8 cellular contexts compared by ENCODE assay signal in the genomic region with DNA sequence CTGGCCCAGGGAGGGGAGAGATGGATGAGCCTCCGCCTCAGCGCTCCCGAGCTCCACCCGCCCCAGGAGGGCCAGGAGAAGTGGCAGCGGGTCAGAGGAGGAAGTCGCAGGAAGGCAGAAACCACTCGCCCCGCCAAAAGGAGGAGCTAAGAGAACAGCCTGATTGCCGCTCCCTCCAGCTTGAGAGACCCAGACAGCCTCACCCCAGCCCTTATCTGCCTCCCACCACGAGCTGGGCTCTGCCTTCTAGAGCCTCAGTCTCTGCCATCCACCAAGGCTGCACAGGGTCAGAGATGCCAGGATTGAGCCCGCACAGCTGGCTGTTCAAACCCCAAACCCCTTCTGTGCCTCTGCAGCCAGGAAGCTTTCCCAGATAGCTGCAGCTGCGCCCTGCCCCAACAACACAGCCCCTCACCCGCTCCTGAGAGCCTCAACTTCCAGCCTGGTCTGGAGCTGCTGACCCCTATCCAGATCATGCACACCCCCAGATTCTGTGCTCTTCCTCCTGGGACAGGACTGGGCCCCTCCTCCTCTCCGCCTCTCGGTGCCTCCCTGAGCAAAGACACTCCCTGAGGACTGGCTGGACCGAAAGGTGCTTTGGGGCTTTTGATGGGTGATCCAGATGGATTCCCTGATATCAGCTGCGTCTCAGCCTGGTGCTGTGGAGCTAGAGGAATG. TPM values are rescaled to one million over a fixed set of nuclear protein-coding genes. Genes with fewer than 3 reads are reported as not detected.
DNase-seq lines count a peak whose midpoint lies in the region; ATAC-seq, FAIRE-seq and TF ChIP-seq lines count a peak whose summit lies in the region.

No MANE protein-coding gene starts in this region.

- in situ Hi-C loops in K562 (cut with MboI) = no loop called here

- CTCF ChIA-PET in A549 (lab: Yijun Ruan, JAX) (interaction anchor here (0.6 to 5.9 kb wide), 27 partner anchors 10 to 298 kb away, joined by 3 to 32 read pairs (median 3); no protein-coding TSS in a partner anchor), K562 (lab: Yijun Ruan, JAX; ENCODE audit: low intra/inter-chr PET ratio) (no interaction called here)

- H3K27ac ChIP-seq in A549 (peak overlapping the region; percentile 74 to 86), K562 (ENCODE audit: extremely low read depth, low read depth, low read length) (peak overlapping the region; percentile 88; the same call in 2 of the 3 replicates)

- peak overlapping the region; percentile 78 to 91 for H3K9ac ChIP-seq in K562 (ENCODE audit: insufficient read depth in 1 of 2, low read depth in 2 of 2, low read length in 2 of 2)

- peaks cover 7% of the 10 kb centered on the region; the same call in 2 of the 3 replicates for H3K36me3 ChIP-seq in K562 (ENCODE audit: control insufficient read depth, insufficient read depth, low read length)

- no peak for TF ChIP-seq EP300 in A549 (IDR thresholded peaks at IDR 0.05)
- TF ChIP-seq EP300 in K562 (IDR thresholded peaks at IDR 0.05; ENCODE audit: low read length) = no peak

- H3K9me3 ChIP-seq in A549 (no peaks in the 10 kb centered on the region), K562 (replicated peaks; ENCODE audit: control insufficient read depth, insufficient read depth, low read depth, low read length) (no peaks in the 10 kb centered on the region)

- FAIRE-seq in A549 (lab: Jason Lieb, UNC) = no peak
- FAIRE-seq in K562 (lab: Jason Lieb, UNC) = peak; percentile 89
- peak; percentile 24 for FAIRE-seq in islet of Langerhans (lab: Jason Lieb, UNC)

- TF ChIP-seq CTCF in A549 (IDR thresholded peaks at IDR 0.05) (no peak), K562 (IDR thresholded peaks at IDR 0.05 in 2 of 3, conservative IDR thresholded peaks at IDR 0.05 in 1 of 3; ENCODE audit: insufficient read depth in 2 of 3, low read depth in 1 of 3, low read length in 3 of 3) (peak in 2 of 3 experiments; percentile 39 to 48; a peak in 4 of 6 replicates)

- no TSS peak for BruUV-seq in K562 (replicated peaks; lab: Mats Ljungman, UMichigan)

- peak; percentile 86 to 94 for ATAC-seq in A549
- ATAC-seq in K562 = peak; percentile 87
- ATAC-seq in GM18858 (IDR thresholded peaks at IDR 0.05; ENCODE audit: unreplicated experiment) = no peak

- H4K20me1 ChIP-seq in K562 (replicated peaks; ENCODE audit: control insufficient read depth, insufficient read depth, low read length) = no peaks in the 10 kb centered on the region

- peaks cover 40% of the 10 kb centered on the region for H3K79me2 ChIP-seq in K562 (ENCODE audit: control insufficient read depth, insufficient read depth, low read length)

- WGBS in A549 (ENCODE audit: missing lambda C conversion rate) = 15% methylated on average over 17 of the region's 17 CpGs
- WGBS in K562 (ENCODE audit: insufficient coverage, low coverage, missing lambda C conversion rate) = 14% methylated on average over 8 of the region's 17 CpGs

- H3K4me1 ChIP-seq in A549 (peaks cover 24% of the 10 kb centered on the region), K562 (replicated peaks in 1 of 2; ENCODE audit: control insufficient read depth in 2 of 2, insufficient read depth in 2 of 2, low read length in 2 of 2) (peaks cover 37 to 73% of the 10 kb centered on the region in 2 experiments)

- TF ChIP-seq RAD21 in A549 (conservative IDR thresholded peaks at IDR 0.05 in 1 of 2, IDR thresholded peaks at IDR 0.05 in 1 of 2) (peak; percentile 40 to 45; a peak in 3 of 5 replicates), K562 (CRISPR knock-in tag; conservative IDR thresholded peaks at IDR 0.05 in 1 of 2, IDR thresholded peaks at IDR 0.05 in 1 of 2) (peak; percentile 25 to 59; a peak in 3 of 4 replicates)

- H3K4me3 ChIP-seq in A549 (peak overlapping the region; percentile 55), K562 (peak overlapping the region; percentile 73)

- peak overlapping the region; percentile 92 for H3K4me2 ChIP-seq in A549
- peak overlapping the region; percentile 84 for H3K4me2 ChIP-seq in K562 (ENCODE audit: insufficient read depth, low read length)

- intact Hi-C loops in K562 (cut with micrococcal nuclease) = loop anchor here (1.0 kb wide), 1 partner anchor 37 kb away; no protein-coding TSS in a partner anchor

- POLR2A ChIA-PET in A549 (lab: Yijun Ruan, JAX) (interaction anchor here (0.6 to 1.8 kb wide), 8 partner anchors 12 to 584 kb away, joined by 3 to 14 read pairs (median 4); partner anchors contain the start of genes CYB5D2 and ZZEF1), K562 (lab: Yijun Ruan, JAX) (interaction anchor here (0.6 to 1.7 kb wide), 7 partner anchors 9 to 82 kb away, joined by 3 to 6 read pairs (median 3); no protein-coding TSS in a partner anchor)

- H3K9me1 ChIP-seq in K562 (ENCODE audit: control insufficient read depth, insufficient read depth, low read length) = no peaks in the 10 kb centered on the region

- TF ChIP-seq POLR2A in A549 (IDR thresholded peaks at IDR 0.05; ENCODE audit: low read length) (peak; percentile 64), GM19193 (IDR thresholded peaks at IDR 0.05; ENCODE audit: extremely low read depth, insufficient read depth, insufficient read length) (peak; percentile 67), K562 (conservative IDR thresholded peaks at IDR 0.05) (peak; percentile 69)

- no peaks in the 10 kb centered on the region for H3K27me3 ChIP-seq in K562 (ENCODE audit: control insufficient read depth in 2 of 2, insufficient read depth in 2 of 2, low read length in 2 of 2)

- DNase-seq in A549 (ENCODE audit: low read depth in 1 of 2, low spot score in 1 of 2) = peak; percentile 83 to 92
- peak; percentile 76 for DNase-seq in NCI-H1105 (lab: John Stamatoyannopoulos, UW)
- DNase-seq in T-helper 2 cell = peak in 4 of 5 experiments; percentile 45 to 89 (median 59)
- peak; percentile 66 to 91 (median 74) for DNase-seq in K562 (ENCODE audit: extremely low read depth in 1 of 4, low spot score in 3 of 4)
- peak; percentile 68 for DNase-seq in stimulated activated CD4-positive, alpha-beta T cell treated with anti-CD3 and anti-CD28 coated beads, Interleukin-1b, Interleukin-23, amount 100 ng/mL, for 48 hours

- H2AFZ ChIP-seq in K562 (ENCODE audit: low read depth, low read length) = 0 out of 2 replicates have a peak overlapping the region, but pooled peaks have one; percentile 62

TF ChIP-seq in A549, 52 proteins besides CTCF, POLR2A, EP300 and RAD21 (continues in another document):
- TF ChIP-seq JUN (IDR thresholded peaks at IDR 0.05) (peak in 1 of 2 experiments; percentile 9; a peak in 1 of 5 replicates), TP53 (CRISPR knock-in tag; IDR thresholded peaks at IDR 0.05) (no peak)

TF ChIP-seq in K562, 482 proteins besides CTCF, POLR2A, EP300 and RAD21 (continues in another document):
- TF ChIP-seq KDM2B (CRISPR knock-in tag; IDR thresholded peaks at IDR 0.05) (no peak), SMARCA5 (IDR thresholded peaks at IDR 0.05) (no peak), TCF3 (CRISPR knock-in tag; IDR thresholded peaks at IDR 0.05) (peak; percentile 52; the same call in 1 of the 2 replicates)

RNA-seq across cellular contexts. Expression of gene ATP2A3, which starts 1.0 kb away (rescaled TPM):
- polyA plus RNA-seq in A549 (2011; rRNA removed) (5.5 and 6.3 TPM in 2 replicates), A549 (2017; fragmentation: RNase III; extraction: RNeasy Plus Mini Kit Qiagen cat#74134 plus additional on column Dnase treatment) (2.5 to 4.1 TPM (median 3.1 TPM) in 3 replicates), K562 (2011; rRNA removed) (42.6 and 65.4 TPM in 2 replicates), K562 (2014; fragmentation: Illumina TruSeq; extraction: Trizol) (31.3 and 65.0 TPM in 2 replicates), K562 (2014; fragmentation: Nextera tagmentation; extraction: Ambion mirVana) (under 1 TPM; 0.65 to 0.66 TPM), K562 (2014; rRNA removed) (54.5 and 66.9 TPM in 2 replicates)
- 4.0 and 5.4 TPM in 2 replicates for polyA plus RNA-seq in A549 (2012; cell fraction: cytosol; rRNA removed)
- polyA plus RNA-seq in A549 (2012; cell fraction: nucleus; rRNA removed) = 14.8 and 16.2 TPM in 2 replicates
- 5.7 and 7.4 TPM in 2 replicates for polyA minus RNA-seq in A549 (2011; rRNA and poly(A)+ RNA removed)
- 198 and 586 TPM in 2 replicates for total RNA-seq in K562 (2011; cell fraction: chromatin; rRNA removed; ENCODE audit: low replicate concordance)
- total RNA-seq in K562 (2011; cell fraction: nucleolus; rRNA removed) = 353 and 436 TPM in 2 replicates
- total RNA-seq in K562 (2011; cell fraction: nucleoplasm; rRNA removed) = 289 and 326 TPM in 2 replicates
- total RNA-seq in K562 (2014; rRNA removed) (41.2 and 50.7 TPM in 2 replicates), K562 (2014; rRNA removed; fragmentation: Illumina TruSeq; extraction: Trizol) (9.0 and 9.2 TPM in 2 replicates), K562 (2015; rRNA removed; fragmentation: Illumina TruSeq; extraction: Trizol) (16.9 TPM in 2 replicates), K562 (2021) (79.7 and 103 TPM in 2 replicates)
- 45.9 and 88.8 TPM in 2 replicates for polyA plus RNA-seq in K562 (2011; cell fraction: cytosol; rRNA removed)
- 230 and 368 TPM in 2 replicates for polyA plus RNA-seq in K562 (2011; cell fraction: nucleus; rRNA removed)
- 77.5 and 466 TPM in 2 replicates for polyA plus RNA-seq in K562 (2012)
- polyA minus RNA-seq in K562 (2011; rRNA and poly(A)+ RNA removed) = 33.8 and 63.1 TPM in 2 replicates
- 71.3 and 83.9 TPM in 2 replicates for polyA minus RNA-seq in K562 (2011; cell fraction: cytosol; rRNA and poly(A)+ RNA removed)
- 85.0 and 89.2 TPM in 2 replicates for polyA minus RNA-seq in K562 (2011; cell fraction: nucleus; rRNA and poly(A)+ RNA removed)

RNA-seq across cellular contexts. Expression of gene P2RX1, which starts 49.0 kb away (rescaled TPM):
- polyA plus RNA-seq in A549 (2011; rRNA removed) (0.03 and 0.05 TPM in 2 replicates), A549 (2017; fragmentation: RNase III; extraction: RNeasy Plus Mini Kit Qiagen cat#74134 plus additional on column Dnase treatment) (0.09 to 0.13 TPM in 2 of 3 replicates, not detected in the other), K562 (2011; rRNA removed) (12.2 and 13.6 TPM in 2 replicates), K562 (2014; fragmentation: Illumina TruSeq; extraction: Trizol) (10.3 and 17.6 TPM in 2 replicates), K562 (2014; fragmentation: Nextera tagmentation; extraction: Ambion mirVana) (under 1 TPM; 0.27 to 0.66 TPM), K562 (2014; rRNA removed) (18.4 and 18.8 TPM in 2 replicates)
- 0.03 and 0.04 TPM in 2 replicates for polyA plus RNA-seq in A549 (2012; cell fraction: cytosol; rRNA removed)
- polyA plus RNA-seq in A549 (2012; cell fraction: nucleus; rRNA removed) = 0.17 and 0.37 TPM in 2 replicates
- 0.10 and 0.21 TPM in 2 replicates for polyA minus RNA-seq in A549 (2011; rRNA and poly(A)+ RNA removed)
- total RNA-seq in K562 (2011; cell fraction: chromatin; rRNA removed; ENCODE audit: low replicate concordance) = 21.9 and 70.4 TPM in 2 replicates
- 38.4 and 45.2 TPM in 2 replicates for total RNA-seq in K562 (2011; cell fraction: nucleolus; rRNA removed)
- 27.3 and 30.9 TPM in 2 replicates for total RNA-seq in K562 (2011; cell fraction: nucleoplasm; rRNA removed)
- total RNA-seq in K562 (2014; rRNA removed) (13.3 and 16.0 TPM in 2 replicates), K562 (2014; rRNA removed; fragmentation: Illumina TruSeq; extraction: Trizol) (4.9 and 6.8 TPM in 2 replicates), K562 (2015; rRNA removed; fragmentation: Illumina TruSeq; extraction: Trizol) (8.1 and 9.6 TPM in 2 replicates), K562 (2021) (15.3 and 20.3 TPM in 2 replicates)
- polyA plus RNA-seq in K562 (2011; cell fraction: cytosol; rRNA removed) = 10.0 and 27.5 TPM in 2 replicates
- polyA plus RNA-seq in K562 (2011; cell fraction: nucleus; rRNA removed) = 41.2 and 64.7 TPM in 2 replicates
- 18.2 and 106 TPM in 2 replicates for polyA plus RNA-seq in K562 (2012)
- 4.3 and 7.9 TPM in 2 replicates for polyA minus RNA-seq in K562 (2011; rRNA and poly(A)+ RNA removed)
- 3.7 and 7.2 TPM in 2 replicates for polyA minus RNA-seq in K562 (2011; cell fraction: cytosol; rRNA and poly(A)+ RNA removed)
- polyA minus RNA-seq in K562 (2011; cell fraction: nucleus; rRNA and poly(A)+ RNA removed) = 12.2 and 18.7 TPM in 2 replicates

Comparison
In these comparisons a context has a peak if more than half of its experiments do, and no peak if none do; other contexts are left out.
1. Of the 35 proteins assayed by ChIP-seq in both K562 and A549: peak only in K562: CTCF, ESRRA, HDAC2, KDM1A, MAZ, PHF8 and 3 more; only in A549: none; in both: MAX, POLR2A and RAD21; in neither: 19; mixed calls (peak in some experiments, not most) for 4.